In genomic region chr15:82176528-82176927, GRCh38 we compare ENCODE assay signal across 23 cellular contexts.
"Had no signal": no experiment of that assay in that cellular context is flagged by ENCODE, and none has a peak within 500 bp of the region (broad histone marks: within the 10 kb centered on the region; RNA-seq: fewer than 3 reads in every experiment).

No MANE protein-coding gene starts in this region.

- H3K4me1 ChIP-seq: body of pancreas, uterus had no signal

- H3K27me3 ChIP-seq: body of pancreas, tibial nerve, uterus had no signal

- H3K9me3 ChIP-seq: body of pancreas, tibial nerve, uterus had no signal

- H3K27ac ChIP-seq: body of pancreas, tibial nerve had no signal

- H3K4me3 Mint-ChIP-seq: activated CD4-positive, alpha-beta T cell treated with anti-CD3 and anti-CD28 coated beads, Interleukin-2, amount 10 ng/mL, durations not matched to agents 24 days and 14 days; activated CD8-positive, alpha-beta T cell treated with anti-CD3 and anti-CD28 coated beads for 36 hours; activated naive CD8-positive, alpha-beta T cell treated with anti-CD3 and anti-CD28 coated beads, Interleukin-2, amount 10 ng/mL, durations not matched to agents 7 days and 5 days; dendritic cell treated with granulocyte-macrophage colony-stimulating factor and Interleukin-4, amounts not matched to agents 40 ng/mL and 50 ng/mL, for 4 days; mesothelial cell of epicardium; nephron had no signal

- H3K36me3 ChIP-seq: tibial nerve, uterus had no signal

- DNase-seq: activated CD4-positive, alpha-beta T cell treated with anti-CD3 and anti-CD28 coated beads, Interleukin-2, amount 10 ng/mL, durations not matched to agents 24 days and 14 days; activated CD8-positive, alpha-beta T cell treated with anti-CD3 and anti-CD28 coated beads for 36 hours; activated naive CD4-positive, alpha-beta T cell treated with Interleukin-2 at 50 U/mL for 16 hours; activated naive CD8-positive, alpha-beta T cell treated with anti-CD3 and anti-CD28 coated beads, Interleukin-2, amount 10 ng/mL, durations not matched to agents 7 days and 5 days; activated T-cell treated with anti-CD3 and anti-CD28 coated beads, Interleukin-2, amount 50 U/mL, for 1 hour; amygdala; body of pancreas; effector CD8-positive, alpha-beta T cell; nucleus accumbens; retina; stimulated activated CD4-positive, alpha-beta T cell treated with anti-CD3 and anti-CD28 coated beads, Interleukin-12 subunit alpha, Interleukin-12 subunit beta, amount 100 ng/mL, for 4 hours; stimulated activated CD4-positive, alpha-beta T cell treated with anti-CD3 and anti-CD28 coated beads, Interleukin-1b, Interleukin-23, amount 100 ng/mL, for 48 hours; stimulated activated CD8-positive, alpha-beta memory T cell treated with anti-CD3 and anti-CD28 coated beads, Interleukin-4, amount 100 ng/mL, for 48 hours; stimulated activated naive CD4-positive, alpha-beta T cell treated with Interleukin-2 at 50 U/mL for 16 hours; substantia nigra; T1000; uterus had no signal

- H3K27ac Mint-ChIP-seq: activated CD4-positive, alpha-beta T cell treated with anti-CD3 and anti-CD28 coated beads, Interleukin-2, amount 10 ng/mL, durations not matched to agents 24 days and 14 days; activated CD8-positive, alpha-beta T cell treated with anti-CD3 and anti-CD28 coated beads for 36 hours; activated naive CD8-positive, alpha-beta T cell treated with anti-CD3 and anti-CD28 coated beads, Interleukin-2, amount 10 ng/mL, durations not matched to agents 7 days and 5 days; activated T-helper 2 cell treated with anti-CD3 and anti-CD28 coated beads, Interferon-gamma antibody, Interleukin-2, Interleukin-4, amounts not matched to agents 10 μg/mL and 5 μg/mL and 100 μg/mL, durations not matched to agents 14 hours and 24 hours and 36 hours; dendritic cell treated with granulocyte-macrophage colony-stimulating factor and Interleukin-4, amounts not matched to agents 40 ng/mL and 50 ng/mL, for 4 days; mesothelial cell of epicardium had no signal

- H3K9me3 Mint-ChIP-seq: activated CD4-positive, alpha-beta T cell treated with anti-CD3 and anti-CD28 coated beads, Interleukin-2, amount 10 ng/mL, durations not matched to agents 24 days and 14 days; activated CD8-positive, alpha-beta T cell treated with anti-CD3 and anti-CD28 coated beads for 36 hours; activated naive CD8-positive, alpha-beta T cell treated with anti-CD3 and anti-CD28 coated beads, Interleukin-2, amount 10 ng/mL, durations not matched to agents 7 days and 5 days; activated T-helper 2 cell treated with anti-CD3 and anti-CD28 coated beads, Interferon-gamma antibody, Interleukin-2, Interleukin-4, amounts not matched to agents 10 μg/mL and 5 μg/mL and 100 μg/mL, durations not matched to agents 14 hours and 24 hours and 36 hours; dendritic cell treated with granulocyte-macrophage colony-stimulating factor and Interleukin-4, amounts not matched to agents 40 ng/mL and 50 ng/mL, for 4 days; mesothelial cell of epicardium; nephron had no signal

- H3K4me3 ChIP-seq: body of pancreas, lung, tibial nerve, uterus had no signal

- ATAC-seq: activated CD8-positive, alpha-beta T cell treated with anti-CD3 and anti-CD28 coated beads for 36 hours; body of pancreas had no signal

- H3K4me1 Mint-ChIP-seq: activated CD4-positive, alpha-beta T cell treated with anti-CD3 and anti-CD28 coated beads, Interleukin-2, amount 10 ng/mL, durations not matched to agents 24 days and 14 days had no signal

- H3K36me3 Mint-ChIP-seq: mesothelial cell of epicardium had no signal

- H3K27me3 Mint-ChIP-seq: activated CD4-positive, alpha-beta T cell treated with anti-CD3 and anti-CD28 coated beads, Interleukin-2, amount 10 ng/mL, durations not matched to agents 24 days and 14 days; activated CD8-positive, alpha-beta T cell treated with anti-CD3 and anti-CD28 coated beads for 36 hours; activated naive CD8-positive, alpha-beta T cell treated with anti-CD3 and anti-CD28 coated beads, Interleukin-2, amount 10 ng/mL, durations not matched to agents 7 days and 5 days; dendritic cell treated with granulocyte-macrophage colony-stimulating factor and Interleukin-4, amounts not matched to agents 40 ng/mL and 50 ng/mL, for 4 days had no signal
